ENCODE assay signal across 30 cellular contexts in genomic region chr11:40689823-40690222, GRCh38.
"Had no signal": no experiment of that assay in that cellular context is flagged by ENCODE, and none has a peak within 500 bp of the region (broad histone marks: within the 10 kb centered on the region; RNA-seq: fewer than 3 reads in every experiment).

No MANE protein-coding gene starts in this region.

- H3K27me3 ChIP-seq: neutrophil, pancreas, spleen, suprapubic skin, testis, tibial artery, transverse colon, vagina had no signal

- H3K4me3 Mint-ChIP-seq: naive thymus-derived CD8-positive, alpha-beta T cell; natural killer cell treated with Interleukin-12 subunit alpha and Interleukin-12 subunit beta and Interleukin-15 and Interleukin-18, amount 100 ng/mL, for 72 hours; nephron progenitor cell; neural crest cell; stimulated activated memory B cell treated with anti-CD40 and anti-IgM and Interleukin-4, amounts not matched to agents 10 μg/mL and 1 μg/mL and 100 μg/mL, for 72 hours; stimulated activated naive CD8-positive, alpha-beta T cell treated with anti-CD3 and anti-CD28 coated beads, Interleukin-15, amount 100 ng/mL, for 72 hours; type B pancreatic cell had no signal

- H3K9me3 Mint-ChIP-seq: nephron progenitor cell; neural crest cell; stimulated activated naive CD8-positive, alpha-beta T cell treated with anti-CD3 and anti-CD28 coated beads, Interleukin-15, amount 100 ng/mL, for 72 hours; type B pancreatic cell had no signal

- DNase-seq: naive thymus-derived CD8-positive, alpha-beta T cell; nephron progenitor cell; nucleus accumbens; pancreas; right cardiac atrium; spleen; stimulated activated CD4-positive, alpha-beta T cell treated with anti-CD3 and anti-CD28 coated beads, Interleukin-12 subunit alpha, Interleukin-12 subunit beta, amount 100 ng/mL, for 4 hours; stimulated activated CD4-positive, alpha-beta T cell treated with anti-CD3 and anti-CD28 coated beads, Interleukin-1b, Interleukin-23, amount 100 ng/mL, for 48 hours; stimulated activated CD4-positive, alpha-beta T cell treated with anti-CD3 and anti-CD28 coated beads, Interleukin-4, amount 100 ng/mL, for 1 hour; stimulated activated CD4-positive, alpha-beta T cell treated with anti-CD3 and anti-CD28 coated beads, Interleukin-4, amount 100 ng/mL, for 4 hours; stimulated activated CD8-positive, alpha-beta memory T cell treated with anti-CD3 and anti-CD28 coated beads, Interleukin-4, amount 100 ng/mL, for 48 hours; stimulated activated naive CD4-positive, alpha-beta T cell; stimulated activated naive CD8-positive, alpha-beta T cell treated with anti-CD3 and anti-CD28 coated beads, Interleukin-15, amount 100 ng/mL, for 72 hours; stimulated activated naive CD8-positive, alpha-beta T cell treated with anti-CD3 and anti-CD28 coated beads, Interleukin-15, Interleukin-2, amounts not matched to agents 100 U/mL and 50 U/mL, for 24 hours; substantia nigra; testis; tibial artery; transverse colon had no signal

- H3K4me3 ChIP-seq: pancreas, prostate gland, skin epidermis, smooth muscle cell, spleen, suprapubic skin, testis, tibial artery, transverse colon, vagina had no signal

- H3K36me3 ChIP-seq: neutrophil, pancreas, prostate gland, spleen, suprapubic skin, tibial artery, transverse colon, vagina had no signal

- FAIRE-seq: pancreas, urothelium cell line had no signal

- H3K27ac ChIP-seq: neutrophil, pancreas, prostate gland, skin epidermis, spleen, suprapubic skin, testis, tibial artery, transverse colon, vagina had no signal

- H3K27ac Mint-ChIP-seq: naive thymus-derived CD8-positive, alpha-beta T cell; natural killer cell treated with Interleukin-12 subunit alpha and Interleukin-12 subunit beta and Interleukin-15 and Interleukin-18, amount 100 ng/mL, for 72 hours; nephron progenitor cell; stimulated activated memory B cell treated with anti-CD40 and anti-IgM and Interleukin-4, amounts not matched to agents 10 μg/mL and 1 μg/mL and 100 μg/mL, for 72 hours; stimulated activated naive CD8-positive, alpha-beta T cell treated with anti-CD3 and anti-CD28 coated beads, Interleukin-15, amount 100 ng/mL, for 72 hours; type B pancreatic cell had no signal

- H3K4me2 ChIP-seq: smooth muscle cell had no signal

- H3K4me1 Mint-ChIP-seq: naive thymus-derived CD8-positive, alpha-beta T cell; nephron progenitor cell; stimulated activated memory B cell treated with anti-CD40 and anti-IgM and Interleukin-4, amounts not matched to agents 10 μg/mL and 1 μg/mL and 100 μg/mL, for 72 hours; stimulated activated naive CD8-positive, alpha-beta T cell treated with anti-CD3 and anti-CD28 coated beads, Interleukin-15, amount 100 ng/mL, for 72 hours had no signal

- H3K4me1 ChIP-seq: pancreas, prostate gland, spleen, suprapubic skin, testis, tibial artery, transverse colon, vagina had no signal

- H3K9me3 ChIP-seq: neutrophil, pancreas, prostate gland, testis, tibial artery, transverse colon, vagina had no signal

- H3K36me3 Mint-ChIP-seq: naive thymus-derived CD8-positive, alpha-beta T cell; stimulated activated memory B cell treated with anti-CD40 and anti-IgM and Interleukin-4, amounts not matched to agents 10 μg/mL and 1 μg/mL and 100 μg/mL, for 72 hours; type B pancreatic cell had no signal

- H3K27me3 Mint-ChIP-seq: naive thymus-derived CD8-positive, alpha-beta T cell; natural killer cell treated with Interleukin-12 subunit alpha and Interleukin-12 subunit beta and Interleukin-15 and Interleukin-18, amount 100 ng/mL, for 72 hours; stimulated activated memory B cell treated with anti-CD40 and anti-IgM and Interleukin-4, amounts not matched to agents 10 μg/mL and 1 μg/mL and 100 μg/mL, for 72 hours; stimulated activated naive CD8-positive, alpha-beta T cell treated with anti-CD3 and anti-CD28 coated beads, Interleukin-15, amount 100 ng/mL, for 72 hours; type B pancreatic cell had no signal

- ATAC-seq: naive thymus-derived CD8-positive, alpha-beta T cell; natural killer cell treated with Interleukin-12 subunit alpha and Interleukin-12 subunit beta and Interleukin-15 and Interleukin-18, amount 100 ng/mL, for 72 hours; pancreas; right cardiac atrium; sciatic nerve; stimulated activated memory B cell treated with anti-CD40 and anti-IgM and Interleukin-4, amounts not matched to agents 10 μg/mL and 1 μg/mL and 100 μg/mL, for 72 hours; stimulated activated naive CD8-positive, alpha-beta T cell treated with anti-CD3 and anti-CD28 coated beads, Interleukin-15, amount 100 ng/mL, for 72 hours; stimulated activated naive CD8-positive, alpha-beta T cell treated with anti-CD3 and anti-CD28 coated beads, Interleukin-15, Interleukin-2, amounts not matched to agents 100 U/mL and 50 U/mL, for 24 hours had no signal
